ENCODE assay signal across 23 cellular contexts in the genomic region with DNA sequence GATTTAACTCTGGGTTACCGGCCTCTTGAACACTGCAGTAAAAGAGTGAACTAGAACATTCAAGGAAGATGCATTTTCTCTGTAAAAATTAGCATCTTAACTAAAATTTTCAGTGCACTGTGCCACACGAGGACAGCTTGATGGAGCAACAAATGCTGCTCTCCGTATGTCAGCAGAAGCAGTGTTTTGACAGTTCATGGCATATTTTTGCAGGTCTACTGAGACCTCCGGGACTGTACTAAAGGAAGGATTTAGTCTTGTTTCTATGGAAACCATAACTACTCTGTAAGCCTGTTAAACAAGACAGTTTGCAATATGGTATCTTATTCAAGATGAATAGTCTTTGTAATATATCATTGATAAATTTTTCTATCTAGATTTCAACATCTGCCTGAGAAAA.
"Had no signal": no experiment of that assay in that cellular context is flagged by ENCODE, and none has a peak within 500 bp of the region (broad histone marks: within the 10 kb centered on the region; RNA-seq: fewer than 3 reads in every experiment).

No MANE protein-coding gene starts in this region.

- H3K36me3 ChIP-seq: ascending aorta, brain microvascular endothelial cell, cardiac muscle cell had no signal

- H3K4me1 ChIP-seq: ascending aorta had no signal

- H3K4me3 ChIP-seq: ascending aorta, cardiac muscle cell had no signal

- H3K9ac ChIP-seq: KMS-11 had no signal

- H3K9me3 ChIP-seq: ascending aorta had no signal

- H3K27ac ChIP-seq: ascending aorta, brain microvascular endothelial cell, cardiac muscle cell, KMS-11 had no signal

- ATAC-seq: activated CD8-positive, alpha-beta T cell treated with anti-CD3 and anti-CD28 coated beads, Interleukin-2, amount 10 ng/mL, durations not matched to agents 7 days and 5 days; PC-3; WTC11 had no signal

- H3K27me3 ChIP-seq: ascending aorta, brain microvascular endothelial cell, cardiac muscle cell had no signal

- H3K4me2 ChIP-seq: KMS-11 had no signal

- DNase-seq: activated CD4-positive, alpha-beta T cell treated with anti-CD3 and anti-CD28 coated beads for 48 hours; activated CD4-positive, alpha-beta T cell treated with anti-CD3 and anti-CD28 coated beads, Interleukin-2, amount 50 U/mL, for 4 hours; activated CD4-positive, CD25-positive, alpha-beta regulatory T cell treated with anti-CD3 and anti-CD28 coated beads, Interleukin-2, amount 50 U/mL, for 72 hours; activated CD8-positive, alpha-beta memory T cell treated with anti-CD3 and anti-CD28 coated beads, Interleukin-2, amount 50 U/mL, for 48 hours; activated CD8-positive, alpha-beta T cell treated with anti-CD3 and anti-CD28 coated beads, Interleukin-2, amount 10 ng/mL, durations not matched to agents 7 days and 5 days; activated naive CD4-positive, alpha-beta T cell; activated T-cell treated with anti-CD3 and anti-CD28 coated beads, Interleukin-2, amount 50 U/mL, for 1 hour; amniotic stem cell; brain microvascular endothelial cell; cerebellar nuclear complex; NCI-H1092; NCI-H1930; NCI-H2171; NCI-H2227 treated with DMSO at 0.1 percent for 48 hours; NCI-H446 treated with DMSO at 0.1 percent for 48 hours; NCI-H524 treated with DMSO at 0.1 percent for 48 hours; NK-92 treated with Interleukin-12 subunit alpha and Interleukin-12 subunit beta, amount 100 ng/mL, for 24 hours; PC-3; SHP77 treated with DMSO at 0.1 percent for 48 hours had no signal
